ENCODE assay signal across 30 cellular contexts in the genomic region with DNA sequence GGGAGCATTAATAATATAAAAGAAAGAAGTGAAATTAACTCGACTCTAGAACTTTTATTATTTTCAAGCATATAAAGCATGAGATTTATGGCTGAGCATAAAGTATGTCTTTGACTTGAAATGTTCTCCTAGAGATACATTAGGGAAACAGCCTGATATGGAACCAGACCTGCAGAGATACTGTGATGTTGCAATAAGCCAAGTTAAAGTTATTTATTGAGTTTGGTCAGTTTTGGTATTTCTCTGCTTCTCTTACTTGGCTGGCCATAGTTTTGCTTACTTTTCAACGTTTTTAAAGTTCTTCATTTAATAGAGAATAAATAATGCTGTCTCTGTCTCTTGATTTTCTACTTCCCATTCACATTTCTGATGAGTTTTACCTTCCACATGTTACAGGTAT.
A peak's percentile ranks its signal among the peaks of the same experiment; 100 is the strongest.
DNase-seq lines count a peak whose midpoint lies in the region; ATAC-seq and TF ChIP-seq lines count a peak whose summit lies in the region.
"Had no signal": no experiment of that assay in that cellular context is flagged by ENCODE, and none has a peak within 500 bp of the region (broad histone marks: within the 10 kb centered on the region; RNA-seq: fewer than 3 reads in every experiment).

No MANE protein-coding gene starts in this region.

- no peaks in the 10 kb centered on the region for H3K79me2 ChIP-seq in smooth muscle cell (ENCODE audit: low read depth)

- no peak for ATAC-seq in GM21576 (IDR thresholded peaks at IDR 0.05; ENCODE audit: unreplicated experiment)
- ATAC-seq: A549; activated CD4-positive, CD25-positive, alpha-beta regulatory T cell treated with anti-CD3 and anti-CD28 coated beads, Interleukin-2, amount 50 U/mL, for 24 hours; activated naive CD8-positive, alpha-beta T cell treated with anti-CD3 and anti-CD28 coated beads, Interleukin-2, amount 50 U/mL, for 24 hours; left lobe of liver; SK-N-SH treated with all-trans-retinoic acid at 6 μM for 48 hours had no signal

- H3K4me2 ChIP-seq in smooth muscle cell, result no peak overlapping the region
- H3K4me2 ChIP-seq: A549 had no signal

- no peak overlapping the region for H3K9ac ChIP-seq in smooth muscle cell (ENCODE audit: low read depth)

- H3F3A ChIP-seq in smooth muscle cell (ENCODE audit: low read depth), result peaks cover 53% of the 10 kb centered on the region

- H3K4me1 ChIP-seq in smooth muscle cell (ENCODE audit: low read depth) (peaks cover 6% of the 10 kb centered on the region), esophagus squamous epithelium (peaks cover 32 to 51% (median 33%) of the 10 kb centered on the region in 3 donors)

- no peaks in the 10 kb centered on the region for H3K9me3 ChIP-seq in smooth muscle cell (replicated peaks; ENCODE audit: low read depth)
- H3K9me3 ChIP-seq in esophagus squamous epithelium, result no peaks in the 10 kb centered on the region
- H3K9me3 ChIP-seq: prostate gland had no signal

- H3K36me3 ChIP-seq in smooth muscle cell (ENCODE audit: low read depth), result peaks cover 6% of the 10 kb centered on the region
- H3K36me3 ChIP-seq in esophagus squamous epithelium, result no peaks in the 10 kb centered on the region
- H3K36me3 ChIP-seq: prostate gland had no signal

- TF ChIP-seq CTCF in AG10803 (conservative IDR thresholded peaks at IDR 0.05; ENCODE audit: low read length) (no peak), VCaP (conservative IDR thresholded peaks at IDR 0.05) (no peak), fibroblast of villous mesenchyme (IDR thresholded peaks at IDR 0.05; ENCODE audit: insufficient read depth, low read depth, low read length) (no peak), smooth muscle cell (IDR thresholded peaks at IDR 0.05; ENCODE audit: borderline replicate concordance, insufficient read depth, poor library complexity, severe bottlenecking) (no peak), esophagus squamous epithelium (IDR thresholded peaks at IDR 0.05) (no peak)

- H4K20me1 ChIP-seq in smooth muscle cell (ENCODE audit: low read depth), result no peaks in the 10 kb centered on the region

- TF ChIP-seq POLR2A in esophagus squamous epithelium (IDR thresholded peaks at IDR 0.05), result no peak

- H3K27me3 ChIP-seq in smooth muscle cell (ENCODE audit: low read depth) (no peaks in the 10 kb centered on the region), esophagus squamous epithelium (peaks cover 0 to 9% (median 0%) of the 10 kb centered on the region in 4 donors)

- H2AFZ ChIP-seq in smooth muscle cell (ENCODE audit: low read depth), result no peak overlapping the region

- H3K4me3 ChIP-seq in AG10803 (ENCODE audit: low read length) (no peak overlapping the region), fibroblast of villous mesenchyme (ENCODE audit: low read depth, low read length) (no peak overlapping the region), smooth muscle cell (no peak overlapping the region), esophagus squamous epithelium (no peak overlapping the region)
- H3K4me3 ChIP-seq: A549, dorsolateral prefrontal cortex, prostate gland had no signal

- intact Hi-C loops in esophagus squamous epithelium (cut with DNase I), result no loop called here

- H3K27ac ChIP-seq in VCaP (peak overlapping the region; percentile 98), smooth muscle cell (ENCODE audit: low read depth) (peak overlapping the region; percentile 92), esophagus squamous epithelium (peak overlapping the region in 2 of 4 donors; percentile 80 to 88)

- 67% methylated on average over 2 of the region's 2 CpGs for WGBS in smooth muscle cell (ENCODE audit: low lambda C conversion rate)
- 46 to 55% methylated on average over 2 of the region's 2 CpGs for WGBS in esophagus squamous epithelium, 2 donors

- DNase-seq in AG10803 (ENCODE audit: low read depth), result peak; percentile 60
- DNase-seq in fibroblast of villous mesenchyme (ENCODE audit: low read depth), result peak; percentile 81
- DNase-seq in smooth muscle cell (lab: John Stamatoyannopoulos, UW; ENCODE audit: unreplicated experiment), result no peak
- no peak for DNase-seq in NCI-H774 (lab: John Stamatoyannopoulos, UW)
- DNase-seq in esophagus squamous epithelium (lab: John Stamatoyannopoulos, UW), result no peak
- DNase-seq in medulla oblongata (ENCODE audit: extremely low spot score), result no peak
- DNase-seq: activated CD4-positive, alpha-beta T cell treated with anti-CD3 and anti-CD28 coated beads, Interleukin-2, amount 50 U/mL, for 48 hours; activated naive CD4-positive, alpha-beta T cell; activated naive CD8-positive, alpha-beta T cell treated with anti-CD3 and anti-CD28 coated beads, Interleukin-2, amount 50 U/mL, for 24 hours; CD4-positive, alpha-beta T cell; DND-41; GF-D8; glutamatergic neuron; GOT3; HFFc6; NCI-H146; NCI-H2107; NCI-H345; NCI-H69; Right ventricle myocardium superior; stimulated activated CD4-positive, alpha-beta T cell treated with anti-CD3 and anti-CD28 coated beads, Interleukin-4, amount 100 ng/mL, for 24 hours; substantia nigra had no signal

Comparison
In these comparisons a context has a peak if more than half of its experiments do, and no peak if none do; other contexts are left out.
1. DNase-seq: peak in AG10803 (single experiment) and fibroblast of villous mesenchyme (single experiment); none in smooth muscle cell (single experiment), NCI-H774 (single experiment), esophagus squamous epithelium (single experiment) and medulla oblongata (single experiment).